In genomic region chr1:217953922-217954321, GRCh38 we compare ENCODE assay signal across 15 cellular contexts.
"Had no signal": no experiment of that assay in that cellular context is flagged by ENCODE, and none has a peak within 500 bp of the region (broad histone marks: within the 10 kb centered on the region; RNA-seq: fewer than 3 reads in every experiment).

No MANE protein-coding gene starts in this region.

- FAIRE-seq: TTC549 had no signal

- H3K4me1 Mint-ChIP-seq: activated naive CD4-positive, alpha-beta T cell treated with anti-CD3 and anti-CD28 coated beads, Interleukin-2, amount 50 U/mL, for 24 hours; memory B cell had no signal

- ATAC-seq: left lung; natural killer cell treated with Interleukin-12 subunit alpha and Interleukin-12 subunit beta and Interleukin-15 and Interleukin-18, amount 100 ng/mL, for 72 hours had no signal

- H3K4me3 Mint-ChIP-seq: activated naive CD4-positive, alpha-beta T cell treated with anti-CD3 and anti-CD28 coated beads, Interleukin-2, amount 50 U/mL, for 24 hours; memory B cell; natural killer cell treated with Interleukin-12 subunit alpha and Interleukin-12 subunit beta and Interleukin-15 and Interleukin-18, amount 100 ng/mL, for 72 hours; stimulated activated naive CD8-positive, alpha-beta T cell treated with anti-CD3 and anti-CD28 coated beads, Interleukin-15, Interleukin-2, amounts not matched to agents 100 ng/mL and 50 ng/mL, for 24 hours had no signal

- H3K27me3 Mint-ChIP-seq: activated naive CD4-positive, alpha-beta T cell treated with anti-CD3 and anti-CD28 coated beads, Interleukin-2, amount 50 U/mL, for 24 hours; memory B cell; natural killer cell treated with Interleukin-12 subunit alpha and Interleukin-12 subunit beta and Interleukin-15 and Interleukin-18, amount 100 ng/mL, for 72 hours; stimulated activated naive CD8-positive, alpha-beta T cell treated with anti-CD3 and anti-CD28 coated beads, Interleukin-15, Interleukin-2, amounts not matched to agents 100 ng/mL and 50 ng/mL, for 24 hours had no signal

- H3K4me1 ChIP-seq: esophagus squamous epithelium, left lung had no signal

- H3K4me3 ChIP-seq: esophagus squamous epithelium, left lung had no signal

- H3K27me3 ChIP-seq: brain microvascular endothelial cell, esophagus squamous epithelium, left lung had no signal

- H3K9me3 ChIP-seq: esophagus squamous epithelium had no signal

- H3K36me3 Mint-ChIP-seq: activated naive CD4-positive, alpha-beta T cell treated with anti-CD3 and anti-CD28 coated beads, Interleukin-2, amount 50 U/mL, for 24 hours; memory B cell had no signal

- H3K36me3 ChIP-seq: brain microvascular endothelial cell, esophagus squamous epithelium, left lung had no signal

- H3K27ac ChIP-seq: brain microvascular endothelial cell, esophagus squamous epithelium, left lung had no signal

- H3K27ac Mint-ChIP-seq: activated naive CD4-positive, alpha-beta T cell treated with anti-CD3 and anti-CD28 coated beads, Interleukin-2, amount 50 U/mL, for 24 hours; memory B cell; natural killer cell treated with Interleukin-12 subunit alpha and Interleukin-12 subunit beta and Interleukin-15 and Interleukin-18, amount 100 ng/mL, for 72 hours; stimulated activated naive CD8-positive, alpha-beta T cell treated with anti-CD3 and anti-CD28 coated beads, Interleukin-15, Interleukin-2, amounts not matched to agents 100 ng/mL and 50 ng/mL, for 24 hours had no signal

- DNase-seq: activated effector memory CD4-positive, alpha-beta T cell treated with Interleukin-2 at 50 U/mL for 16 hours; brain microvascular endothelial cell; dermis blood vessel endothelial cell; esophagus squamous epithelium; foreskin fibroblast; left lung; occipital lobe; stimulated activated CD4-positive, alpha-beta T cell treated with anti-CD3 and anti-CD28 coated beads, Interleukin-4, amount 100 ng/mL, for 1 hour; stimulated activated CD8-positive, alpha-beta memory T cell treated with anti-CD3 and anti-CD28 coated beads, Interleukin-4, amount 100 ng/mL, for 48 hours; T-helper 1 cell had no signal
